Comparison of ENCODE assay signal across 1 cellular context in genomic region chrX:139795196-139795595, GRCh38.
TF ChIP-seq lines count a peak whose summit lies in the region.

No MANE protein-coding gene starts in this region.

TF ChIP-seq in HepG2, 621 proteins besides CTCF, POLR2A, EP300 and RAD21 (continued from another document):
- TF ChIP-seq PRDM15 (CRISPR knock-in tag; IDR thresholded peaks at IDR 0.05) (no peak), KDM6A (CRISPR knock-in tag; IDR thresholded peaks at IDR 0.05; ENCODE audit: low read depth) (no peak), FLYWCH1 (CRISPR knock-in tag; IDR thresholded peaks at IDR 0.05) (no peak), XRCC5 (optimal IDR thresholded peaks at IDR 0.05; ENCODE audit: low read length) (no peak)
TF ChIP-seq in HepG2: peak in this region for 0.
